8 cellular contexts compared by ENCODE assay signal in genomic region chr21:42309753-42310213, GRCh38. TPM values are rescaled to one million over a fixed set of nuclear protein-coding genes. Genes with fewer than 3 reads are reported as not detected.
DNase-seq lines count a peak whose midpoint lies in the region; ATAC-seq and TF ChIP-seq lines count a peak whose summit lies in the region.

No MANE protein-coding gene starts in this region.

- H3K4me3 ChIP-seq in SU-DHL-6 (ENCODE audit: insufficient read depth, low read length, poor library complexity, severe bottlenecking): no peak overlapping the region
- H3K4me3 ChIP-seq in adipocyte (ENCODE audit: low read length): no peak overlapping the region
- no peak overlapping the region for H3K4me3 ChIP-seq in gastrocnemius medialis

- no peaks in the 10 kb centered on the region for H3K9me2 ChIP-seq in SU-DHL-6 (replicated peaks; ENCODE audit: insufficient read depth, low read length)

- ATAC-seq in gastrocnemius medialis: peak; percentile 37 to 62
- no peak for ATAC-seq in GM18873 (IDR thresholded peaks at IDR 0.05; ENCODE audit: low FRiP score, unreplicated experiment)
- ATAC-seq in GM18861 (IDR thresholded peaks at IDR 0.05; ENCODE audit: unreplicated experiment): no peak

- no peak overlapping the region for H3K4me2 ChIP-seq in SU-DHL-6 (ENCODE audit: low read depth, low read length, poor library complexity, severe bottlenecking)

- peak; percentile 84 for TF ChIP-seq CTCF in SU-DHL-6 (IDR thresholded peaks at IDR 0.05; ENCODE audit: insufficient read depth, low read length, poor library complexity, severe bottlenecking)
- peak; percentile 54 to 82 (median 63) for TF ChIP-seq CTCF in gastrocnemius medialis (IDR thresholded peaks at IDR 0.05 in 4 of 5, conservative IDR thresholded peaks at IDR 0.05 in 1 of 5)

- no peaks in the 10 kb centered on the region for H3K79me2 ChIP-seq in SU-DHL-6 (ENCODE audit: insufficient read depth, low read length)

- H3K36me3 ChIP-seq in SU-DHL-6 (ENCODE audit: low read length): no peaks in the 10 kb centered on the region
- no peaks in the 10 kb centered on the region for H3K36me3 ChIP-seq in adipocyte (ENCODE audit: control insufficient read depth, insufficient read depth, low read length, severe bottlenecking)
- no peaks in the 10 kb centered on the region for H3K36me3 ChIP-seq in gastrocnemius medialis

- H3F3A ChIP-seq in SU-DHL-6 (ENCODE audit: insufficient read depth): no peaks in the 10 kb centered on the region

- H3K27me3 ChIP-seq in SU-DHL-6 (ENCODE audit: low read length) (no peaks in the 10 kb centered on the region), adipocyte (replicated peaks; ENCODE audit: control insufficient read depth, insufficient read depth, low read length) (peaks cover 63% of the 10 kb centered on the region), gastrocnemius medialis (peaks cover 0 to 21% (median 9%) of the 10 kb centered on the region in 3 donors)

- H3K9ac ChIP-seq in SU-DHL-6 (ENCODE audit: low read length) (no peak overlapping the region), adipocyte (ENCODE audit: low read length) (no peak overlapping the region)

- no peaks in the 10 kb centered on the region for H4K20me1 ChIP-seq in SU-DHL-6 (ENCODE audit: low read depth, low read length)

- in situ Hi-C loops in gastrocnemius medialis (cut with MboI; ENCODE audit: low sequenced_read_pairs in 4 of 4): loop anchor here in 1 of 4 donors (25.0 kb wide), 1 partner anchor 503 kb away; no protein-coding TSS in a partner anchor

- no peak overlapping the region for H2AFZ ChIP-seq in SU-DHL-6 (ENCODE audit: low read depth, low read length, severe bottlenecking)

- H3K9me3 ChIP-seq in SU-DHL-6 (ENCODE audit: insufficient read depth, low read length) (no peaks in the 10 kb centered on the region), adipocyte (ENCODE audit: control insufficient read depth, low read length) (no peaks in the 10 kb centered on the region), gastrocnemius medialis (no peaks in the 10 kb centered on the region)

- no peaks in the 10 kb centered on the region for H3K4me1 ChIP-seq in adipocyte (ENCODE audit: control insufficient read depth, insufficient read depth, low read length)
- H3K4me1 ChIP-seq in gastrocnemius medialis: peaks cover 0 to 5% of the 10 kb centered on the region in 2 donors

- intact Hi-C loops in gastrocnemius medialis (cut with DNase I; ENCODE audit: low total_unique reads): loop anchor here (2.0 kb wide), 2 partner anchors 21 to 227 kb away; no protein-coding TSS in a partner anchor

- TF ChIP-seq POLR2A in gastrocnemius medialis (IDR thresholded peaks at IDR 0.05): no peak

- no peak overlapping the region for H3K27ac ChIP-seq in SU-DHL-6 (ENCODE audit: low read depth, low read length)
- no peak overlapping the region for H3K27ac ChIP-seq in gastrocnemius medialis

- peak; percentile 43 for DNase-seq in DMS53 treated with DMSO at 0.1 percent for 48 hours (lab: John Stamatoyannopoulos, UW; ENCODE audit: unreplicated experiment)
- DNase-seq in Kasumi-1 (lab: John Stamatoyannopoulos, UW): peak; percentile 60 to 65
- DNase-seq in adipocyte (ENCODE audit: low read depth): peak; percentile 48
- DNase-seq in hepatic stellate cell (ENCODE audit: low spot score): peak; percentile 38
- DNase-seq in gastrocnemius medialis: no peak

RNA-seq across cellular contexts. Expression of gene TFF3, which starts 5.4 kb away (rescaled TPM):
- 1 to 10 TPM in 1 of 4 donors, under 1 TPM in 3; 0.64 to 4.7 (median 0.89) TPM for total RNA-seq in gastrocnemius medialis

RNA-seq across cellular contexts. Expression of gene TFF2, which starts 41.0 kb away (rescaled TPM):
- not detected for total RNA-seq in gastrocnemius medialis

RNA-seq across cellular contexts. Expression of gene TFF1, which starts 56.6 kb away (rescaled TPM):
- total RNA-seq in gastrocnemius medialis: not detected

Comparison
In these comparisons a context has a peak if more than half of its experiments do, and no peak if none do; other contexts are left out.
1. DNase-seq: peak in DMS53 treated with DMSO at 0.1 percent for 48 hours (single experiment), Kasumi-1 (2 of 2), adipocyte (single experiment) and hepatic stellate cell (single experiment); none in gastrocnemius medialis (0 of 2).
2. ATAC-seq: peak in gastrocnemius medialis (2 of 2); none in GM18873 (single experiment) and GM18861 (single experiment).